In genomic region chr17:40612510-40613244, GRCh38 we compare ENCODE assay signal across 12 cellular contexts. TPM values are rescaled to one million over a fixed set of nuclear protein-coding genes. Genes with fewer than 3 reads are reported as not detected.
A peak's percentile ranks its signal among the peaks of the same experiment; 100 is the strongest.
DNase-seq lines count a peak whose midpoint lies in the region; ATAC-seq, FAIRE-seq and TF ChIP-seq lines count a peak whose summit lies in the region.
"Had no signal": no experiment of that assay in that cellular context is flagged by ENCODE, and none has a peak within 500 bp of the region (broad histone marks: within the 10 kb centered on the region; RNA-seq: fewer than 3 reads in every experiment).

No MANE protein-coding gene starts in this region.

- no peaks in the 10 kb centered on the region for H3K27me3 Mint-ChIP-seq in activated CD8-positive, alpha-beta T cell treated with anti-CD3 and anti-CD28 coated beads, Interleukin-2, amount 10 ng/mL, durations not matched to agents 7 days and 5 days (ENCODE audit: low read depth)

- no peak overlapping the region for H3K4me3 ChIP-seq in bronchial epithelial cell (ENCODE audit: low read depth, low read length)
- H3K4me3 ChIP-seq: SK-N-MC had no signal

- no peak for TF ChIP-seq POLR2A in H54 (IDR thresholded peaks at IDR 0.05; ENCODE audit: low read depth, low read length)

- no peaks in the 10 kb centered on the region for H3K9me3 Mint-ChIP-seq in activated CD8-positive, alpha-beta T cell treated with anti-CD3 and anti-CD28 coated beads, Interleukin-2, amount 10 ng/mL, durations not matched to agents 7 days and 5 days (ENCODE audit: insufficient read depth)
- H3K9me3 Mint-ChIP-seq: brain had no signal

- no peaks in the 10 kb centered on the region for H3K36me3 ChIP-seq in bronchial epithelial cell (ENCODE audit: control insufficient read depth, insufficient read depth, low read length)

- FAIRE-seq in bronchial epithelial cell (lab: Jason Lieb, UNC) (no peak), H54 (lab: Jason Lieb, UNC) (no peak)

- TF ChIP-seq CTCF in bronchial epithelial cell (IDR thresholded peaks at IDR 0.05; ENCODE audit: insufficient read depth, low read length, severe bottlenecking): no peak

- H3K4me3 Mint-ChIP-seq in activated CD8-positive, alpha-beta T cell treated with anti-CD3 and anti-CD28 coated beads, Interleukin-2, amount 10 ng/mL, durations not matched to agents 7 days and 5 days: peak overlapping the region; percentile 58
- H3K4me3 Mint-ChIP-seq: brain had no signal

- peaks cover 4% of the 10 kb centered on the region for H3K27me3 ChIP-seq in bronchial epithelial cell (ENCODE audit: control insufficient read depth, insufficient read depth, low read length)

- CTCF ChIA-PET in activated CD8-positive, alpha-beta T cell treated with anti-CD3 and anti-CD28 coated beads, Interleukin-2, amount 10 ng/mL, durations not matched to agents 7 days and 5 days (lab: Charles Lee): interaction anchor here (0.9 to 13.6 kb wide), 4 partner anchors 9 to 54 kb away, joined by 3 to 313 read pairs (median 39); partner anchors contain the start of gene CCR7

- H3K36me3 Mint-ChIP-seq in activated CD8-positive, alpha-beta T cell treated with anti-CD3 and anti-CD28 coated beads, Interleukin-2, amount 10 ng/mL, durations not matched to agents 7 days and 5 days (ENCODE audit: low read depth): no peaks in the 10 kb centered on the region
- H3K36me3 Mint-ChIP-seq: brain had no signal

- ATAC-seq in activated CD8-positive, alpha-beta T cell treated with anti-CD3 and anti-CD28 coated beads, Interleukin-2, amount 10 ng/mL, durations not matched to agents 7 days and 5 days: peak; percentile 30
- no peak for ATAC-seq in GM21717 (IDR thresholded peaks at IDR 0.05; ENCODE audit: unreplicated experiment)

- peaks cover 96% of the 10 kb centered on the region for H3K4me1 Mint-ChIP-seq in activated CD8-positive, alpha-beta T cell treated with anti-CD3 and anti-CD28 coated beads, Interleukin-2, amount 10 ng/mL, durations not matched to agents 7 days and 5 days (ENCODE audit: low read depth)
- H3K4me1 Mint-ChIP-seq: brain had no signal

- POLR2A ChIA-PET in activated CD8-positive, alpha-beta T cell treated with anti-CD3 and anti-CD28 coated beads, Interleukin-2, amount 10 ng/mL, durations not matched to agents 7 days and 5 days (lab: Charles Lee): interaction anchor here (1.0 to 19.7 kb wide), 5 partner anchors 9 to 56 kb away, joined by 3 to 454 read pairs (median 10); partner anchors contain the start of genes CCR7 and SMARCE1

- H3K27ac Mint-ChIP-seq in activated CD8-positive, alpha-beta T cell treated with anti-CD3 and anti-CD28 coated beads, Interleukin-2, amount 10 ng/mL, durations not matched to agents 7 days and 5 days: peak overlapping the region; percentile 91

- DNase-seq in NCI-H69 (lab: John Stamatoyannopoulos, UW): peak; percentile 31
- peak; percentile 66 for DNase-seq in activated CD8-positive, alpha-beta T cell treated with anti-CD3 and anti-CD28 coated beads, Interleukin-2, amount 10 ng/mL, durations not matched to agents 7 days and 5 days
- peak; percentile 13 for DNase-seq in bronchial epithelial cell (ENCODE audit: low read depth)
- DNase-seq in stimulated activated CD4-positive, alpha-beta T cell treated with anti-CD3 and anti-CD28 coated beads, Interleukin-1b, Interleukin-23, amount 100 ng/mL, for 48 hours: peak; percentile 73
- DNase-seq in GDM1 (lab: John Stamatoyannopoulos, UW): no peak
- no peak for DNase-seq in NCI-H345 treated with DMSO at 0.1 percent for 48 hours (lab: John Stamatoyannopoulos, UW; ENCODE audit: unreplicated experiment)
- DNase-seq in H54 (ENCODE audit: insufficient read length, low spot score): no peak
- DNase-seq: H7, NCI-H1930 had no signal

RNA-seq across cellular contexts. Expression of gene SMARCE1, which starts 34.9 kb away (rescaled TPM):
- 100 to 1,000 TPM; 104 to 110 TPM for total RNA-seq in activated CD8-positive, alpha-beta T cell treated with anti-CD3 and anti-CD28 coated beads, Interleukin-2, amount 10 ng/mL, durations not matched to agents 7 days and 5 days
- total RNA-seq in bronchial epithelial cell: 49.2 and 75.5 TPM in 2 replicates

RNA-seq across cellular contexts. Expression of gene CCR7, which starts 47.4 kb away (rescaled TPM):
- total RNA-seq in activated CD8-positive, alpha-beta T cell treated with anti-CD3 and anti-CD28 coated beads, Interleukin-2, amount 10 ng/mL, durations not matched to agents 7 days and 5 days: 100 to 1,000 TPM; 171 to 173 TPM
- total RNA-seq in bronchial epithelial cell: not detected in 2 replicates

RNA-seq across cellular contexts. Expression of gene KRT222, which starts 52.3 kb away (rescaled TPM):
- total RNA-seq in activated CD8-positive, alpha-beta T cell treated with anti-CD3 and anti-CD28 coated beads, Interleukin-2, amount 10 ng/mL, durations not matched to agents 7 days and 5 days: not detected
- total RNA-seq in bronchial epithelial cell: not detected in 2 replicates

Comparison
In these comparisons a context has a peak if more than half of its experiments do, and no peak if none do; other contexts are left out.
1. DNase-seq: peak in NCI-H69 (single experiment), activated CD8-positive, alpha-beta T cell treated with anti-CD3 and anti-CD28 coated beads, Interleukin-2, amount 10 ng/mL, durations not matched to agents 7 days and 5 days (single experiment), bronchial epithelial cell (single experiment) and stimulated activated CD4-positive, alpha-beta T cell treated with anti-CD3 and anti-CD28 coated beads, Interleukin-1b, Interleukin-23, amount 100 ng/mL, for 48 hours (single experiment); none in GDM1 (single experiment), NCI-H345 treated with DMSO at 0.1 percent for 48 hours (single experiment) and H54 (single experiment).
2. RNA of gene CCR7, which starts 47.4 kb away (total RNA-seq): 171 to 173 TPM in activated CD8-positive, alpha-beta T cell treated with anti-CD3 and anti-CD28 coated beads, Interleukin-2, amount 10 ng/mL, durations not matched to agents 7 days and 5 days; not detected in bronchial epithelial cell; every median in the first group is over 100 times any median in the second.